In the genomic region with DNA sequence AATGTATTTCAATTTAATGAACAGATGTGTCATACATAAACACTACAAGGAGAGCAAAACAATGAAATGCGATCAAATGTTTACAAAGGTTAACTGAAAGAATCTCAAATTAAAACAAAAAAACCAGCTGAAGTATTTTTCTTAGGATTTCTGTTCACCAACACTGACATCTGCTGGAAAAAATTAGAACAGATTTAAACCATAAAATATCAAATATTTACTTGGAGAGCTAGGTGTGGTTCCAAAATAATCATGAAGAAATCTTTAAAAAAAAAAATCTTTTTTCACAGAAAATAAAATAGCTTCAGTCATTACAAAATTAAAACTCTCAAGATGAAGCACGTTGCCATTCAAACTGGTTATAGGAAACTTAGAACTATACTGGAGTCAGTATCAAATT, we compare ENCODE assay signal across 2 cellular contexts.
TF ChIP-seq lines count a peak whose summit lies in the region.

No MANE protein-coding gene starts in this region.

TF ChIP-seq in liver, 16 proteins besides CTCF, POLR2A, EP300 and RAD21 (continued from another document):
- no peak for TF ChIP-seq SP1 (IDR thresholded peaks at IDR 0.05)
- TF ChIP-seq HNF4A (conservative IDR thresholded peaks at IDR 0.05) = no peak
- no peak for TF ChIP-seq NR2F2 (IDR thresholded peaks at IDR 0.05)
- TF ChIP-seq, protein P1, sequence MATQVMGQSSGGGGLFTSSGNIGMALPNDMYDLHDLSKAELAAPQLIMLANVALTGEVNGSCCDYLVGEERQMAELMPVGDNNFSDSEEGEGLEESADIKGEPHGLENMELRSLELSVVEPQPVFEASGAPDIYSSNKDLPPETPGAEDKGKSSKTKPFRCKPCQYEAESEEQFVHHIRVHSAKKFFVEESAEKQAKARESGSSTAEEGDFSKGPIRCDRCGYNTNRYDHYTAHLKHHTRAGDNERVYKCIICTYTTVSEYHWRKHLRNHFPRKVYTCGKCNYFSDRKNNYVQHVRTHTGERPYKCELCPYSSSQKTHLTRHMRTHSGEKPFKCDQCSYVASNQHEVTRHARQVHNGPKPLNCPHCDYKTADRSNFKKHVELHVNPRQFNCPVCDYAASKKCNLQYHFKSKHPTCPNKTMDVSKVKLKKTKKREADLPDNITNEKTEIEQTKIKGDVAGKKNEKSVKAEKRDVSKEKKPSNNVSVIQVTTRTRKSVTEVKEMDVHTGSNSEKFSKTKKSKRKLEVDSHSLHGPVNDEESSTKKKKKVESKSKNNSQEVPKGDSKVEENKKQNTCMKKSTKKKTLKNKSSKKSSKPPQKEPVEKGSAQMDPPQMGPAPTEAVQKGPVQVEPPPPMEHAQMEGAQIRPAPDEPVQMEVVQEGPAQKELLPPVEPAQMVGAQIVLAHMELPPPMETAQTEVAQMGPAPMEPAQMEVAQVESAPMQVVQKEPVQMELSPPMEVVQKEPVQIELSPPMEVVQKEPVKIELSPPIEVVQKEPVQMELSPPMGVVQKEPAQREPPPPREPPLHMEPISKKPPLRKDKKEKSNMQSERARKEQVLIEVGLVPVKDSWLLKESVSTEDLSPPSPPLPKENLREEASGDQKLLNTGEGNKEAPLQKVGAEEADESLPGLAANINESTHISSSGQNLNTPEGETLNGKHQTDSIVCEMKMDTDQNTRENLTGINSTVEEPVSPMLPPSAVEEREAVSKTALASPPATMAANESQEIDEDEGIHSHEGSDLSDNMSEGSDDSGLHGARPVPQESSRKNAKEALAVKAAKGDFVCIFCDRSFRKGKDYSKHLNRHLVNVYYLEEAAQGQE (IDR thresholded peaks at IDR 0.05) = no peak
- no peak for TF ChIP-seq EGR1 (IDR thresholded peaks at IDR 0.05; ENCODE audit: low read depth in 2 of 2)
- no peak for TF ChIP-seq HNF4G (IDR thresholded peaks at IDR 0.05)
- no peak for TF ChIP-seq TAF1 (conservative IDR thresholded peaks at IDR 0.05)
- TF ChIP-seq, protein P2, sequence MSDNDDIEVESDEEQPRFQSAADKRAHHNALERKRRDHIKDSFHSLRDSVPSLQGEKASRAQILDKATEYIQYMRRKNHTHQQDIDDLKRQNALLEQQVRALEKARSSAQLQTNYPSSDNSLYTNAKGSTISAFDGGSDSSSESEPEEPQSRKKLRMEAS (IDR thresholded peaks at IDR 0.05) = no peak
- TF ChIP-seq, protein P3, sequence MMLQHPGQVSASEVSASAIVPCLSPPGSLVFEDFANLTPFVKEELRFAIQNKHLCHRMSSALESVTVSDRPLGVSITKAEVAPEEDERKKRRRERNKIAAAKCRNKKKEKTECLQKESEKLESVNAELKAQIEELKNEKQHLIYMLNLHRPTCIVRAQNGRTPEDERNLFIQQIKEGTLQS (IDR thresholded peaks at IDR 0.05) = no peak
- no peak for TF ChIP-seq JUND (IDR thresholded peaks at IDR 0.05)
- no peak for TF ChIP-seq FOXA1 (IDR thresholded peaks at IDR 0.05)
- no peak for TF ChIP-seq YY1 (IDR thresholded peaks at IDR 0.05)
- TF ChIP-seq, protein P4, sequence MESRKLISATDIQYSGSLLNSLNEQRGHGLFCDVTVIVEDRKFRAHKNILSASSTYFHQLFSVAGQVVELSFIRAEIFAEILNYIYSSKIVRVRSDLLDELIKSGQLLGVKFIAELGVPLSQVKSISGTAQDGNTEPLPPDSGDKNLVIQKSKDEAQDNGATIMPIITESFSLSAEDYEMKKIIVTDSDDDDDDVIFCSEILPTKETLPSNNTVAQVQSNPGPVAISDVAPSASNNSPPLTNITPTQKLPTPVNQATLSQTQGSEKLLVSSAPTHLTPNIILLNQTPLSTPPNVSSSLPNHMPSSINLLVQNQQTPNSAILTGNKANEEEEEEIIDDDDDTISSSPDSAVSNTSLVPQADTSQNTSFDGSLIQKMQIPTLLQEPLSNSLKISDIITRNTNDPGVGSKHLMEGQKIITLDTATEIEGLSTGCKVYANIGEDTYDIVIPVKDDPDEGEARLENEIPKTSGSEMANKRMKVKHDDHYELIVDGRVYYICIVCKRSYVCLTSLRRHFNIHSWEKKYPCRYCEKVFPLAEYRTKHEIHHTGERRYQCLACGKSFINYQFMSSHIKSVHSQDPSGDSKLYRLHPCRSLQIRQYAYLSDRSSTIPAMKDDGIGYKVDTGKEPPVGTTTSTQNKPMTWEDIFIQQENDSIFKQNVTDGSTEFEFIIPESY (IDR thresholded peaks at IDR 0.05) = no peak

TF ChIP-seq in HEK293T, 16 proteins besides CTCF, POLR2A, EP300 and RAD21 (continued from another document):
- no peak for TF ChIP-seq SUZ12 (IDR thresholded peaks at IDR 0.05)
- TF ChIP-seq L3MBTL2 (conservative IDR thresholded peaks at IDR 0.05) = no peak
- no peak for TF ChIP-seq BHLHE40 (IDR thresholded peaks at IDR 0.05; ENCODE audit: borderline replicate concordance)
- no peak for TF ChIP-seq ELF4 (IDR thresholded peaks at IDR 0.05)
- TF ChIP-seq CTBP1 (IDR thresholded peaks at IDR 0.05; ENCODE audit: borderline replicate concordance) = no peak
- no peak for TF ChIP-seq ARNT (IDR thresholded peaks at IDR 0.05)
- TF ChIP-seq FOXK2 (IDR thresholded peaks at IDR 0.05) = no peak
- TF ChIP-seq ZNF384 (IDR thresholded peaks at IDR 0.05) = no peak
- no peak for TF ChIP-seq NFRKB (IDR thresholded peaks at IDR 0.05)
- TF ChIP-seq, protein P5, sequence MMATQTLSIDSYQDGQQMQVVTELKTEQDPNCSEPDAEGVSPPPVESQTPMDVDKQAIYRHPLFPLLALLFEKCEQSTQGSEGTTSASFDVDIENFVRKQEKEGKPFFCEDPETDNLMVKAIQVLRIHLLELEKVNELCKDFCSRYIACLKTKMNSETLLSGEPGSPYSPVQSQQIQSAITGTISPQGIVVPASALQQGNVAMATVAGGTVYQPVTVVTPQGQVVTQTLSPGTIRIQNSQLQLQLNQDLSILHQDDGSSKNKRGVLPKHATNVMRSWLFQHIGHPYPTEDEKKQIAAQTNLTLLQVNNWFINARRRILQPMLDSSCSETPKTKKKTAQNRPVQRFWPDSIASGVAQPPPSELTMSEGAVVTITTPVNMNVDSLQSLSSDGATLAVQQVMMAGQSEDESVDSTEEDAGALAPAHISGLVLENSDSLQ (IDR thresholded peaks at IDR 0.05) = no peak
- no peak for TF ChIP-seq FOXA1 (IDR thresholded peaks at IDR 0.05)
- no peak for TF ChIP-seq FOXM1 (IDR thresholded peaks at IDR 0.05; ENCODE audit: borderline replicate concordance)
- no peak for TF ChIP-seq HDGF (IDR thresholded peaks at IDR 0.05; ENCODE audit: borderline replicate concordance)
